Comparison of ENCODE assay signal across 9 cellular contexts in genomic region chr1:941027-941587, GRCh38. TPM values are rescaled to one million over a fixed set of nuclear protein-coding genes. Genes with fewer than 3 reads are reported as not detected.
DNase-seq lines count a peak whose midpoint lies in the region; ATAC-seq and TF ChIP-seq lines count a peak whose summit lies in the region.
"Had no signal": no experiment of that assay in that cellular context is flagged by ENCODE, and none has a peak within 500 bp of the region (broad histone marks: within the 10 kb centered on the region; RNA-seq: fewer than 3 reads in every experiment).

No MANE protein-coding gene starts in this region.

- H3K27ac ChIP-seq in heart left ventricle (peak overlapping the region in 10 of 12 donors; percentile 1 to 81 (median 64)), adrenal gland (peak overlapping the region in 3 of 5 donors; percentile 60 to 92 (median 91)), mesenchymal stem cell (ENCODE audit: low read length, poor library complexity, severe bottlenecking) (no peak overlapping the region), uterus (peak overlapping the region; percentile 1 to 85), body of pancreas (peak overlapping the region in 1 of 4 donors; percentile 53)

- H4K91ac ChIP-seq in mesenchymal stem cell (ENCODE audit: low read length): peak overlapping the region; percentile 81

- DNase-seq in heart left ventricle (no peak), cardiac septum (ENCODE audit: low spot score) (no peak), adrenal gland (no peak), mesenchymal stem cell (no peak), uterus (peak in 1 of 2 donors; percentile 30), body of pancreas (no peak), NCI-H748 (lab: John Stamatoyannopoulos, UW; ENCODE audit: unreplicated experiment) (no peak)
- DNase-seq in activated effector memory CD4-positive, alpha-beta T cell treated with Interleukin-2 at 50 U/mL for 16 hours: no peak

- H3K4ac ChIP-seq in mesenchymal stem cell (ENCODE audit: low read depth in 1 of 2, low read length in 2 of 2): peak overlapping the region; percentile 30 to 94

- TF ChIP-seq POLR2A in heart left ventricle (IDR thresholded peaks at IDR 0.05) (no peak), adrenal gland (IDR thresholded peaks at IDR 0.05) (no peak), uterus (IDR thresholded peaks at IDR 0.05) (no peak), body of pancreas (IDR thresholded peaks at IDR 0.05) (no peak)

- no peaks in the 10 kb centered on the region for H3K9me3 ChIP-seq in heart left ventricle
- no peaks in the 10 kb centered on the region for H3K9me3 ChIP-seq in adrenal gland (replicated peaks in 1 of 3)
- no peaks in the 10 kb centered on the region for H3K9me3 ChIP-seq in mesenchymal stem cell (ENCODE audit: control insufficient read depth, low read length)
- H3K9me3 ChIP-seq in uterus: no peaks in the 10 kb centered on the region
- H3K9me3 ChIP-seq in body of pancreas: no peaks in the 10 kb centered on the region

- TF ChIP-seq CTCF in heart left ventricle (IDR thresholded peaks at IDR 0.05): no peak
- no peak for TF ChIP-seq CTCF in adrenal gland (IDR thresholded peaks at IDR 0.05)
- TF ChIP-seq CTCF in uterus (IDR thresholded peaks at IDR 0.05): no peak
- TF ChIP-seq CTCF in body of pancreas (IDR thresholded peaks at IDR 0.05): no peak

- peaks cover 10 to 53% (median 35%) of the 10 kb centered on the region in 12 donors for H3K4me1 ChIP-seq in heart left ventricle
- H3K4me1 ChIP-seq in adrenal gland (replicated peaks in 1 of 2): peaks cover 8 to 26% of the 10 kb centered on the region in 2 donors
- H3K4me1 ChIP-seq in mesenchymal stem cell (ENCODE audit: control insufficient read depth, insufficient read depth, low read depth, low read length): peaks cover 70% of the 10 kb centered on the region
- H3K4me1 ChIP-seq in uterus: peaks cover 0 to 39% of the 10 kb centered on the region in 2 donors
- H3K4me1 ChIP-seq in body of pancreas: peaks cover 39% of the 10 kb centered on the region

- peak overlapping the region; percentile 8 for H2BK120ac ChIP-seq in mesenchymal stem cell (ENCODE audit: low read depth, low read length)

- peak overlapping the region; percentile 74 for H4K8ac ChIP-seq in mesenchymal stem cell (ENCODE audit: low read length)

- peak overlapping the region; percentile 9 to 99 for H2BK12ac ChIP-seq in mesenchymal stem cell (ENCODE audit: low read length in 2 of 2)

- peak overlapping the region; percentile 39 for H2AFZ ChIP-seq in mesenchymal stem cell (ENCODE audit: low read depth, low read length)

- peak overlapping the region; percentile 34 to 99 for H3K18ac ChIP-seq in mesenchymal stem cell (ENCODE audit: low read depth in 1 of 2, low read length in 2 of 2)

- H3K27me3 ChIP-seq in heart left ventricle: peaks cover 8 to 75% (median 44%) of the 10 kb centered on the region in 9 donors
- H3K27me3 ChIP-seq in adrenal gland: peaks cover 39% of the 10 kb centered on the region
- peaks cover 21 to 24% of the 10 kb centered on the region in 2 experiments for H3K27me3 ChIP-seq in mesenchymal stem cell (ENCODE audit: control insufficient read depth in 1 of 2, insufficient read depth in 1 of 2, low read length in 2 of 2)
- no peaks in the 10 kb centered on the region for H3K27me3 ChIP-seq in uterus
- H3K27me3 ChIP-seq in body of pancreas: peaks cover 0 to 31% of the 10 kb centered on the region in 2 donors

- H3K36me3 ChIP-seq in heart left ventricle (peaks cover 0 to 19% (median 10%) of the 10 kb centered on the region in 9 donors), adrenal gland (replicated peaks in 1 of 2) (peaks cover 0 to 10% of the 10 kb centered on the region in 2 donors), mesenchymal stem cell (ENCODE audit: control insufficient read depth in 1 of 2, insufficient read depth in 2 of 2, low read depth in 1 of 2, low read length in 2 of 2) (peaks cover 9 to 19% of the 10 kb centered on the region in 2 experiments), uterus (no peaks in the 10 kb centered on the region), body of pancreas (replicated peaks in 1 of 2; ENCODE audit: insufficient read depth in 1 of 2, low read depth in 2 of 2) (peaks cover 0 to 5% of the 10 kb centered on the region in 2 donors)

- no peak overlapping the region for H2BK5ac ChIP-seq in mesenchymal stem cell (ENCODE audit: low read depth, low read length, poor library complexity, severe bottlenecking)

- H3K79me1 ChIP-seq in mesenchymal stem cell (replicated peaks; ENCODE audit: low read length, poor library complexity, severe bottlenecking): no peaks in the 10 kb centered on the region

- WGBS in heart left ventricle, 4 donors: 3 to 5% (median 4%) methylated on average over 13 to 36 of the region's 36 CpGs
- WGBS in adrenal gland, 4 donors: 2 to 6% (median 3%) methylated on average over 8 to 36 of the region's 36 CpGs
- 12% methylated on average over 35 of the region's 36 CpGs for WGBS in mesenchymal stem cell
- 4 to 5% methylated on average over 14 to 35 of the region's 36 CpGs for WGBS in body of pancreas, 2 donors

- intact Hi-C loops in heart left ventricle (cut with DNase I) (no loop called here), cardiac septum (cut with DNase I) (loop anchor here (2.0 kb wide), 1 partner anchor 18 kb away; the partner anchor contains the start of gene SAMD11), adrenal gland (cut with DNase I) (no loop called here), uterus (cut with DNase I; ENCODE audit: low total_unique reads) (no loop called here), body of pancreas (cut with DNase I) (no loop called here)

- peak overlapping the region; percentile 28 to 59 (median 48) for H3K4me3 ChIP-seq in heart left ventricle
- peak overlapping the region in 1 of 4 donors; percentile 46 for H3K4me3 ChIP-seq in adrenal gland
- H3K4me3 ChIP-seq in mesenchymal stem cell (ENCODE audit: insufficient read depth in 1 of 2, low read depth in 1 of 2, low read length in 2 of 2): peak overlapping the region in 1 of 2 experiments; percentile 0
- peak overlapping the region in 1 of 2 donors; percentile 25 for H3K4me3 ChIP-seq in uterus
- H3K4me3 ChIP-seq in body of pancreas: no peak overlapping the region

- peak overlapping the region; percentile 56 for H2BK15ac ChIP-seq in mesenchymal stem cell (ENCODE audit: low read depth, poor library complexity, severe bottlenecking)

- H3K9ac ChIP-seq in mesenchymal stem cell (ENCODE audit: low read length): no peak overlapping the region

- no peak overlapping the region for H2AK5ac ChIP-seq in mesenchymal stem cell (ENCODE audit: low read length, severe bottlenecking)

- H3K23ac ChIP-seq in mesenchymal stem cell (ENCODE audit: low read length in 2 of 2): peak overlapping the region in 1 of 2 experiments; percentile 36

- H3K4me2 ChIP-seq in mesenchymal stem cell (ENCODE audit: low read length, poor library complexity, severe bottlenecking): peak overlapping the region; percentile 83

- peak overlapping the region in 1 of 2 experiments; percentile 30 for H3K14ac ChIP-seq in mesenchymal stem cell (ENCODE audit: low read length in 2 of 2)

- ATAC-seq in heart left ventricle (no peak), body of pancreas (no peak)

RNA-seq across cellular contexts. Expression of gene SAMD11, which starts 17.4 kb away (rescaled TPM):
- total RNA-seq in heart left ventricle (1 to 10 TPM in 4 of 9 donors, under 1 TPM in 5; 0.38 to 3.2 (median 0.96) TPM), cardiac septum (10.2 TPM), adrenal gland (10 to 100 TPM in 7 of 8 donors, 1 to 10 TPM in 1; 7.9 to 30.8 (median 16.7) TPM), uterus (10 to 100 TPM in 2 of 4 donors, 1 to 10 TPM in 2; 1.0 to 40.7 (median 13.8) TPM), body of pancreas (1 to 10 TPM; 2.1 to 2.3 TPM)
- polyA plus RNA-seq in heart left ventricle (1 to 10 TPM in 1 of 2 donors, under 1 TPM in 1; 0.54 to 1.3 TPM), adrenal gland (10 to 100 TPM in 2 of 3 donors, 1 to 10 TPM in 1; 2.5 to 96.6 (median 32.7) TPM)
- polyA plus RNA-seq in mesenchymal stem cell (2013, experiment 1 of 2): 2.2 TPM
- 1.9 TPM for polyA plus RNA-seq in mesenchymal stem cell (2013, experiment 2 of 2)
- total RNA-seq: activated naive CD4-positive, alpha-beta T cell treated with anti-CD3 and anti-CD28 coated beads, Interleukin-2, amount 50 U/mL, for 72 hours had no signal

RNA-seq across cellular contexts. Expression of gene NOC2L, which starts 17.9 kb away (rescaled TPM):
- total RNA-seq in heart left ventricle: 10 to 100 TPM; 36.0 to 63.6 (median 43.3) TPM
- polyA plus RNA-seq in heart left ventricle: 10 to 100 TPM; 55.1 to 85.3 TPM
- total RNA-seq in cardiac septum: 39.0 TPM
- 10 to 100 TPM; 22.4 to 58.9 (median 38.1) TPM for total RNA-seq in adrenal gland
- 10 to 100 TPM; 39.2 to 97.7 (median 64.9) TPM for polyA plus RNA-seq in adrenal gland
- polyA plus RNA-seq in mesenchymal stem cell (2013, experiment 1 of 2): 32.5 TPM
- 33.0 TPM for polyA plus RNA-seq in mesenchymal stem cell (2013, experiment 2 of 2)
- 10 to 100 TPM; 21.8 to 58.8 (median 37.5) TPM for total RNA-seq in uterus
- 10 to 100 TPM; 30.6 to 32.3 TPM for total RNA-seq in body of pancreas

RNA-seq across cellular contexts. Expression of gene KLHL17, which starts 19.3 kb away (rescaled TPM):
- total RNA-seq in heart left ventricle (1 to 10 TPM; 1.6 to 6.8 (median 4.7) TPM), cardiac septum (4.8 TPM), adrenal gland (10 to 100 TPM in 1 of 8 donors, 1 to 10 TPM in 7; 3.2 to 15.9 (median 6.9) TPM), uterus (10 to 100 TPM in 2 of 4 donors, 1 to 10 TPM in 2; 1.8 to 15.3 (median 9.6) TPM), body of pancreas (10 to 100 TPM in 1 of 2 donors, 1 to 10 TPM in 1; 6.0 to 29.0 TPM)
- polyA plus RNA-seq in heart left ventricle (1 to 10 TPM; 5.4 to 5.5 TPM), adrenal gland (10 to 100 TPM in 2 of 3 donors, under 1 TPM in 1; 0.73 to 38.8 (median 25.4) TPM)
- 11.5 TPM for polyA plus RNA-seq in mesenchymal stem cell (2013, experiment 1 of 2)
- 12.5 TPM for polyA plus RNA-seq in mesenchymal stem cell (2013, experiment 2 of 2)

RNA-seq across cellular contexts. Expression of gene PLEKHN1, which starts 25.2 kb away (rescaled TPM):
- total RNA-seq in heart left ventricle (under 1 TPM in 2 of 9 donors, not detected in 7; 0.37 to 0.63 TPM), cardiac septum (not detected), adrenal gland (1 to 10 TPM in 3 of 8 donors, under 1 TPM in 3, not detected in 2; 0.30 to 3.8 (median 1.1) TPM), uterus (1 to 10 TPM in 1 of 4 donors, not detected in 3; 1.1 TPM), body of pancreas (not detected)
- polyA plus RNA-seq in heart left ventricle (under 1 TPM; 0.15 TPM), adrenal gland (10 to 100 TPM in 1 of 3 donors, 1 to 10 TPM in 1, under 1 TPM in 1; 0.05 to 10.5 (median 4.2) TPM)
- 0.75 TPM for polyA plus RNA-seq in mesenchymal stem cell (2013, experiment 1 of 2)
- 0.60 TPM for polyA plus RNA-seq in mesenchymal stem cell (2013, experiment 2 of 2)

RNA-seq across cellular contexts. Expression of gene PERM1, which starts 40.8 kb away (rescaled TPM):
- total RNA-seq in heart left ventricle (100 to 1,000 TPM in 6 of 9 donors, 10 to 100 TPM in 3; 52.8 to 149 (median 104) TPM), cardiac septum (50.1 TPM), adrenal gland (under 1 TPM in 5 of 8 donors, not detected in 3; 0.13 to 0.28 (median 0.14) TPM), uterus (1 to 10 TPM in 1 of 4 donors, not detected in 3; 2.3 TPM), body of pancreas (not detected)
- polyA plus RNA-seq in heart left ventricle (100 to 1,000 TPM in 1 of 2 donors, 10 to 100 TPM in 1; 53.3 to 353 TPM), adrenal gland (under 1 TPM in 2 of 3 donors, not detected in 1; 0.40 to 0.88 TPM)
- polyA plus RNA-seq in mesenchymal stem cell (2013, experiment 1 of 2): not detected
- polyA plus RNA-seq in mesenchymal stem cell (2013, experiment 2 of 2): not detected
- total RNA-seq: activated naive CD4-positive, alpha-beta T cell treated with anti-CD3 and anti-CD28 coated beads, Interleukin-2, amount 50 U/mL, for 72 hours had no signal

Comparison
In these comparisons a context has a peak if more than half of its experiments do, and no peak if none do; other contexts are left out.
1. H3K4me3 ChIP-seq: peak in heart left ventricle (12 of 12); none in body of pancreas (0 of 2).